ENCODE assay signal across 13 cellular contexts in genomic region chr22:29784451-29785361, GRCh38. TPM values are rescaled to one million over a fixed set of nuclear protein-coding genes. Genes with fewer than 3 reads are reported as not detected.
DNase-seq lines count a peak whose midpoint lies in the region; ATAC-seq and TF ChIP-seq lines count a peak whose summit lies in the region.
"Had no signal": no experiment of that assay in that cellular context is flagged by ENCODE, and none has a peak within 500 bp of the region (broad histone marks: within the 10 kb centered on the region; RNA-seq: fewer than 3 reads in every experiment).

No MANE protein-coding gene starts in this region.

- ATAC-seq in body of pancreas = peak; percentile 31
- no peak for ATAC-seq in GM21786 (IDR thresholded peaks at IDR 0.05; ENCODE audit: unreplicated experiment)

- H3K4me1 ChIP-seq in body of pancreas = peaks cover 86% of the 10 kb centered on the region
- peaks cover 0 to 38% of the 10 kb centered on the region in 2 donors for H3K4me1 ChIP-seq in right atrium auricular region

- intact Hi-C loops in body of pancreas (cut with DNase I) = no loop called here

- H3K27me3 ChIP-seq in body of pancreas (no peaks in the 10 kb centered on the region), right atrium auricular region (no peaks in the 10 kb centered on the region)
- H3K27me3 ChIP-seq: tibial artery had no signal

- H3K4me3 ChIP-seq in AG10803 (ENCODE audit: low read length) = no peak overlapping the region
- no peak overlapping the region for H3K4me3 ChIP-seq in body of pancreas
- no peak overlapping the region for H3K4me3 ChIP-seq in right atrium auricular region
- H3K4me3 ChIP-seq: tibial artery had no signal

- TF ChIP-seq POLR2A in body of pancreas (IDR thresholded peaks at IDR 0.05) = no peak

- TF ChIP-seq CTCF in AG10803 (conservative IDR thresholded peaks at IDR 0.05; ENCODE audit: low read length) (no peak), body of pancreas (IDR thresholded peaks at IDR 0.05) (no peak), right atrium auricular region (IDR thresholded peaks at IDR 0.05) (no peak)

- H3K27ac ChIP-seq in body of pancreas (peak overlapping the region; percentile 18 to 91 (median 70)), right atrium auricular region (peak overlapping the region; percentile 25 to 27)
- H3K27ac ChIP-seq: HL-60, VCaP had no signal

- H3K36me3 ChIP-seq in body of pancreas (replicated peaks in 1 of 2; ENCODE audit: insufficient read depth in 1 of 2, low read depth in 2 of 2) (peaks cover 0 to 10% of the 10 kb centered on the region in 2 donors), right atrium auricular region (peaks cover 20% of the 10 kb centered on the region)

- peak; percentile 55 for DNase-seq in AG10803 (ENCODE audit: low read depth)
- DNase-seq in body of pancreas = peak; percentile 53 to 69 (median 64)
- DNase-seq in right atrium auricular region (ENCODE audit: low spot score) = no peak
- peak; percentile 70 for DNase-seq in pons (ENCODE audit: low spot score)
- no peak for DNase-seq in NCI-H1092 treated with DMSO at 0.1 percent for 48 hours (lab: John Stamatoyannopoulos, UW)
- DNase-seq in DMS79 (lab: John Stamatoyannopoulos, UW) = no peak
- DNase-seq in stimulated activated CD4-positive, alpha-beta T cell treated with anti-CD3 and anti-CD28 coated beads, Interleukin-1b, Interleukin-23, amount 100 ng/mL, for 48 hours = no peak
- DNase-seq: GF-D8, NCI-H1694 had no signal

- 19 to 23% methylated on average over 9 of the region's 9 CpGs for WGBS in body of pancreas, 2 donors

- no peaks in the 10 kb centered on the region for H3K9me3 ChIP-seq in body of pancreas
- no peaks in the 10 kb centered on the region for H3K9me3 ChIP-seq in right atrium auricular region
- H3K9me3 ChIP-seq: tibial artery had no signal

RNA-seq across cellular contexts. Expression of gene UQCR10, which starts 17.5 kb away (rescaled TPM):
- total RNA-seq in body of pancreas (10 to 100 TPM; 21.0 to 27.4 TPM), right atrium auricular region (100 to 1,000 TPM; 125 to 137 TPM)

RNA-seq across cellular contexts. Expression of gene ZMAT5, which starts 17.9 kb away (rescaled TPM):
- 1 to 10 TPM; 9.1 to 9.9 TPM for total RNA-seq in body of pancreas
- 10 to 100 TPM; 17.0 to 22.9 TPM for total RNA-seq in right atrium auricular region

RNA-seq across cellular contexts. Expression of gene ASCC2, which starts 53.4 kb away (rescaled TPM):
- total RNA-seq in body of pancreas (10 to 100 TPM; 34.3 to 42.0 TPM), right atrium auricular region (10 to 100 TPM; 24.3 to 37.5 TPM)

Comparison
In these comparisons a context has a peak if more than half of its experiments do, and no peak if none do; other contexts are left out.
1. DNase-seq: peak in AG10803 (single experiment), body of pancreas (4 of 4) and pons (single experiment); none in right atrium auricular region (single experiment), NCI-H1092 treated with DMSO at 0.1 percent for 48 hours (single experiment), DMS79 (single experiment) and stimulated activated CD4-positive, alpha-beta T cell treated with anti-CD3 and anti-CD28 coated beads, Interleukin-1b, Interleukin-23, amount 100 ng/mL, for 48 hours (single experiment).
2. RNA of gene UQCR10, which starts 17.5 kb away (total RNA-seq): 125 to 137 TPM in right atrium auricular region; 21.0 to 27.4 TPM in body of pancreas; every median in the first group is over 4 times any median in the second.